ENCODE assay signal across 8 cellular contexts in the genomic region with DNA sequence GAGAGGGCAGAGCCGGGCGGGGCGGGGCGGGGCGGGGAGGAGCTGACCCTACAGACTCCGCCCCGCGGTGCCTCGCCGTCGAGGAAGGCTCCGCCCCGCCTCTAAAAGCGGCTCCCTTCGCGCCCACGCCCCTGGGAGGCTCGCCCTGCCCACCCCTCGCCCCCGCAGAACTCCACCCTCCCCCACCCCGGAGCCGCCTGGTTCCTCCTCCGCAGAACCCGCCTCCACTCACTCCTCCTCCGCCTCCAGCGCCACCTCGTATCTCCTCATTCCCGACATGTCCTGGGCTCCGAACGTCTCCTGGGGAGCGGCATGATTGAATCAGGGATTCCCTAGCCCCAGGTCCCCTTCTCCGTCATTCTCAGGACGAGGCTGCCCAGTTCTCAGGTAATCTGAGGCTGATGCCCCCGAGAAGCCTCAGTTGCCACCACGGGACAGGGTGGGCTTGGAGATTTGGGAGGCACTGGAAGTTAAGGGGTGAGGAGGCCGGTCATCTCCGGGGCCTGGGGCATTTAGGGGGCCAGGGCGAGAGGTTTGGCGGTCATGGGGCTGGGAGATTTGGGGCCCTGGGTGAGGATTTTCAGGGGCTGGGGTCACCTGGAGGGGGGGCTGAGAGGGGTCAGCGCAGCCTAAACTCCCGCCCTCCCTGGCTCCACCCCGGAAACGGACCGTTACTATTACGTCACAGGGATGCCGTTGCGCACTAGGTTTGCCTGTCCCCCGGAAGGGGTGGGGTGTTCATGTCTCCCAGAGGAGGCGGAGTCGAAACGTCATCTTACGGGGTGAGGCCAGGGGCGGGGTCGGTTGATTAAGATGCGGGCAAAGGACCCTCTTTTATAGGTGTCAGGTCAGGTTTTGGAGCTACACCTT. TPM values are rescaled to one million over a fixed set of nuclear protein-coding genes. Genes with fewer than 3 reads are reported as not detected.
DNase-seq lines count a peak whose midpoint lies in the region; ATAC-seq and TF ChIP-seq lines count a peak whose summit lies in the region.

No MANE protein-coding gene starts in this region.

- peak overlapping the region; percentile 85 to 97 (median 93) for H3K4me3 Mint-ChIP-seq in CD4-positive, alpha-beta memory T cell

- H3K79me2 ChIP-seq in OCI-LY3 (ENCODE audit: low read length): no peaks in the 10 kb centered on the region

- H3K4me1 ChIP-seq in CD4-positive, alpha-beta memory T cell (ENCODE audit: insufficient read depth, low read length): peaks cover 59% of the 10 kb centered on the region
- H3K4me1 ChIP-seq in OCI-LY3 (ENCODE audit: low read length): peaks cover 7% of the 10 kb centered on the region

- intact Hi-C loops in CD4-positive, alpha-beta memory T cell (cut with micrococcal nuclease): loop anchor here (1.0 to 10.0 kb wide), 8 partner anchors 28 to 1149 kb away; partner anchors contain the start of genes CREB3, DNAI1, DNAJB5 and FAM219A

- peak overlapping the region; percentile 95 to 99 (median 99) for H3K27ac Mint-ChIP-seq in CD4-positive, alpha-beta memory T cell

- peak; percentile 68 for ATAC-seq in GM21447 (IDR thresholded peaks at IDR 0.05; ENCODE audit: unreplicated experiment)

- H3K9ac ChIP-seq in OCI-LY3 (ENCODE audit: low read length): peak overlapping the region; percentile 99

- CTCF ChIA-PET in CD4-positive, alpha-beta memory T cell (lab: Charles Lee; ENCODE audit: partially characterized antibody): interaction anchor here (0.8 to 8.6 kb wide), 9 partner anchors 9 to 431 kb away, joined by 3 to 168 read pairs (median 4); partner anchors contain the start of genes DCTN3, GALT, PIGO and SIGMAR1

- no peaks in the 10 kb centered on the region for H3K9me3 ChIP-seq in CD4-positive, alpha-beta memory T cell (ENCODE audit: control insufficient read depth in 1 of 2, low read length in 2 of 2)
- no peaks in the 10 kb centered on the region for H3K9me3 ChIP-seq in OCI-LY3 (ENCODE audit: insufficient read depth, low read length)

- peaks cover 9% of the 10 kb centered on the region for H3K36me3 ChIP-seq in CD4-positive, alpha-beta memory T cell (ENCODE audit: insufficient read depth, low read length)
- H3K36me3 ChIP-seq in OCI-LY3 (replicated peaks; ENCODE audit: low read depth, low read length): peaks cover 9% of the 10 kb centered on the region

- H4K20me1 ChIP-seq in OCI-LY3 (ENCODE audit: insufficient read depth, low read length): no peaks in the 10 kb centered on the region

- H3K9me3 Mint-ChIP-seq in CD4-positive, alpha-beta memory T cell: peaks cover 2 to 24% (median 14%) of the 10 kb centered on the region in 8 donors

- H3K27me3 Mint-ChIP-seq in CD4-positive, alpha-beta memory T cell: no peaks in the 10 kb centered on the region

- peak; percentile 87 to 94 (median 89) for DNase-seq in CD4-positive, alpha-beta memory T cell
- DNase-seq in HuH-7 (ENCODE audit: low spot score) (peak; percentile 88), activated T-cell treated with anti-CD3 and anti-CD28 coated beads for 4 hours (peak; percentile 80), epidermal melanocyte (ENCODE audit: insufficient read length, low spot score) (peak; percentile 96), middle frontal gyrus (ENCODE audit: extremely low spot score, low spot score) (peak; percentile 89)
- DNase-seq in stimulated activated CD8-positive, alpha-beta memory T cell treated with anti-CD3 and anti-CD28 coated beads, Interleukin-15, amount 100 ng/mL, for 4 hours (ENCODE audit: low read depth in 2 of 2): peak; percentile 70 to 80

- peak overlapping the region; percentile 98 for H3K27ac ChIP-seq in CD4-positive, alpha-beta memory T cell (ENCODE audit: low read depth, low read length)
- H3K27ac ChIP-seq in OCI-LY3 (ENCODE audit: low read length): peak overlapping the region; percentile 85

- peak overlapping the region; percentile 93 for H2AFZ ChIP-seq in OCI-LY3 (ENCODE audit: low read depth, low read length)

- peak overlapping the region; percentile 96 for H3K4me2 ChIP-seq in OCI-LY3 (ENCODE audit: low read length)

- H3K27me3 ChIP-seq in CD4-positive, alpha-beta memory T cell (ENCODE audit: insufficient read depth, low read length): no peaks in the 10 kb centered on the region
- H3K27me3 ChIP-seq in OCI-LY3 (ENCODE audit: low read depth, low read length): no peaks in the 10 kb centered on the region

- peak overlapping the region; percentile 75 to 95 for H3K4me3 ChIP-seq in CD4-positive, alpha-beta memory T cell (ENCODE audit: low read length in 2 of 2)
- peak overlapping the region; percentile 96 for H3K4me3 ChIP-seq in OCI-LY3 (ENCODE audit: low read length)

- POLR2A ChIA-PET in CD4-positive, alpha-beta memory T cell (lab: Charles Lee; ENCODE audit: partially characterized antibody): interaction anchor here (0.8 to 18.7 kb wide), 13 partner anchors 9 to 951 kb away, joined by 3 to 484 read pairs (median 4); partner anchors contain the start of genes DCTN3, DNAI1, GALT and IL11RA

- no peak for TF ChIP-seq CTCF in OCI-LY3 (IDR thresholded peaks at IDR 0.05; ENCODE audit: low read depth, low read length)

- peaks cover 41 to 65% (median 53%) of the 10 kb centered on the region in 4 donors for H3K4me1 Mint-ChIP-seq in CD4-positive, alpha-beta memory T cell

- peaks cover 34 to 37% of the 10 kb centered on the region in 2 donors for H3K36me3 Mint-ChIP-seq in CD4-positive, alpha-beta memory T cell

RNA-seq across cellular contexts. Expression of gene CCL27, which starts 3.2 kb away (rescaled TPM):
- not detected for total RNA-seq in CD4-positive, alpha-beta memory T cell
- polyA plus RNA-seq in CD4-positive, alpha-beta memory T cell: under 1 TPM in 1 of 2 donors, not detected in 1; 0.59 TPM

RNA-seq across cellular contexts. Expression of gene IL11RA, which starts 13.6 kb away (rescaled TPM):
- 100 to 1,000 TPM; 204 to 209 TPM for total RNA-seq in CD4-positive, alpha-beta memory T cell
- 10 to 100 TPM; 13.6 to 18.4 TPM for polyA plus RNA-seq in CD4-positive, alpha-beta memory T cell

RNA-seq across cellular contexts. Expression of gene GALT, which starts 19.1 kb away (rescaled TPM):
- total RNA-seq in CD4-positive, alpha-beta memory T cell: 100 to 1,000 TPM; 251 to 261 TPM
- polyA plus RNA-seq in CD4-positive, alpha-beta memory T cell: 10 to 100 TPM; 81.9 to 82.9 TPM

RNA-seq across cellular contexts. Expression of gene CCL19, which starts 25.5 kb away (rescaled TPM):
- total RNA-seq in CD4-positive, alpha-beta memory T cell: not detected
- not detected for polyA plus RNA-seq in CD4-positive, alpha-beta memory T cell

RNA-seq across cellular contexts. Expression of gene SIGMAR1, which starts 28.0 kb away (rescaled TPM):
- 10 to 100 TPM; 56.1 to 59.5 TPM for total RNA-seq in CD4-positive, alpha-beta memory T cell
- polyA plus RNA-seq in CD4-positive, alpha-beta memory T cell: 100 to 1,000 TPM; 126 to 193 TPM

Comparison
In these comparisons a context has a peak if more than half of its experiments do, and no peak if none do; other contexts are left out.
1. Peak in every context shown above with its lines: DNase-seq, ATAC-seq, H3K4me3 ChIP-seq and H3K27ac ChIP-seq.